22 cellular contexts compared by ENCODE assay signal in genomic region chr13:36814465-36814864, GRCh38. TPM values are rescaled to one million over a fixed set of nuclear protein-coding genes. Genes with fewer than 3 reads are reported as not detected.
A peak's percentile ranks its signal among the peaks of the same experiment; 100 is the strongest.
DNase-seq lines count a peak whose midpoint lies in the region; ATAC-seq, FAIRE-seq and TF ChIP-seq lines count a peak whose summit lies in the region.
"Had no signal": no experiment of that assay in that cellular context is flagged by ENCODE, and none has a peak within 500 bp of the region (broad histone marks: within the 10 kb centered on the region; RNA-seq: fewer than 3 reads in every experiment).

No MANE protein-coding gene starts in this region.

- H3K36me3 ChIP-seq in endodermal cell (ENCODE audit: control insufficient read depth, insufficient read depth, low read length): no peaks in the 10 kb centered on the region
- H3K36me3 ChIP-seq: pancreas, uterus had no signal

- DNase-seq in NCI-H2227 (lab: John Stamatoyannopoulos, UW; ENCODE audit: unreplicated experiment) (peak; percentile 4), NCI-H2227 treated with DMSO at 0.1 percent for 48 hours (lab: John Stamatoyannopoulos, UW) (no peak), RPMI7951 (ENCODE audit: low read depth) (peak; percentile 38), endodermal cell (no peak), renal cortical epithelial cell (ENCODE audit: low read depth) (peak; percentile 54), frontal cortex (ENCODE audit: low spot score in 2 of 2) (no peak), NCI-H146 treated with DMSO at 0.1 percent for 48 hours (lab: John Stamatoyannopoulos, UW; ENCODE audit: unreplicated experiment) (no peak)
- DNase-seq: activated CD4-positive, CD25-positive, alpha-beta regulatory T cell; GF-D8; GOT3; left ventricle myocardium superior; NCI-H1436 treated with DMSO at 0.1 percent for 48 hours; NK-92 treated with Interleukin-12 subunit alpha and Interleukin-12 subunit beta, amount 100 ng/mL, for 24 hours; pancreas; stimulated activated CD4-positive, alpha-beta T cell treated with anti-CD3 and anti-CD28 coated beads, Interleukin-2, amount 100 ng/mL, for 48 hours; uterus had no signal

- peaks cover 35% of the 10 kb centered on the region for H3K4me1 Mint-ChIP-seq in endodermal cell

- H3K36me3 Mint-ChIP-seq in endodermal cell (ENCODE audit: low read depth): no peaks in the 10 kb centered on the region

- H3K9me3 Mint-ChIP-seq in endodermal cell: no peaks in the 10 kb centered on the region

- peaks cover 7% of the 10 kb centered on the region for H3K9me3 ChIP-seq in endodermal cell (ENCODE audit: control insufficient read depth, low read length)
- H3K9me3 ChIP-seq: pancreas, uterus had no signal

- H3K9ac ChIP-seq in endodermal cell (ENCODE audit: extremely low read depth, low read length, poor library complexity, severe bottlenecking): no peak overlapping the region
- H3K9ac ChIP-seq: KMS-11 had no signal

- WGBS in endodermal cell (ENCODE audit: insufficient coverage in 1 of 2, insufficient read length in 1 of 2), 2 experiments: 94 to 100% methylated on average over 7 to 9 of the region's 9 CpGs

- no peak for ATAC-seq in GM21528 (IDR thresholded peaks at IDR 0.05; ENCODE audit: low FRiP score, unreplicated experiment)
- ATAC-seq: foreskin keratinocyte, left ventricle myocardium superior, pancreas had no signal

- TF ChIP-seq CTCF in endodermal cell (conservative IDR thresholded peaks at IDR 0.05): no peak

- FAIRE-seq in frontal cortex (lab: Jason Lieb, UNC): no peak
- FAIRE-seq: A204.1, endometrium, pancreas had no signal

- H3K4me3 Mint-ChIP-seq in endodermal cell: no peak overlapping the region
- H3K4me3 Mint-ChIP-seq: CD4-positive, alpha-beta memory T cell had no signal

- H3K27ac ChIP-seq in endodermal cell (ENCODE audit: low read depth, low read length): no peak overlapping the region
- H3K27ac ChIP-seq: foreskin keratinocyte, KMS-11, pancreas, uterus had no signal

- H3K27me3 ChIP-seq in endodermal cell (ENCODE audit: control insufficient read depth, insufficient read depth, low read length, poor library complexity, severe bottlenecking): no peaks in the 10 kb centered on the region
- H3K27me3 ChIP-seq: pancreas, uterus had no signal

- no peak overlapping the region for H3K27ac Mint-ChIP-seq in endodermal cell
- H3K27ac Mint-ChIP-seq: CD4-positive, alpha-beta memory T cell had no signal

- H3K4me3 ChIP-seq in endodermal cell (ENCODE audit: low read length): peak overlapping the region; percentile 42
- H3K4me3 ChIP-seq: pancreas, uterus had no signal

- peaks cover 14% of the 10 kb centered on the region for H3K4me1 ChIP-seq in endodermal cell (ENCODE audit: control insufficient read depth, insufficient read depth, low read length)
- H3K4me1 ChIP-seq: foreskin keratinocyte, pancreas, uterus had no signal

- H3K27me3 Mint-ChIP-seq in endodermal cell (ENCODE audit: insufficient read depth): no peaks in the 10 kb centered on the region

RNA-seq across cellular contexts. Expression of gene RFXAP, which starts 4.6 kb away (rescaled TPM):
- total RNA-seq in RPMI7951 (2014; rRNA removed; shearing (Covaris generic)): 0.96 and 1.3 TPM in 2 replicates
- total RNA-seq in endodermal cell: 1 to 10 TPM; 8.9 to 9.7 TPM
- polyA plus RNA-seq in endodermal cell (2013, experiment 1 of 2): 11.9 TPM
- 11.1 TPM for polyA plus RNA-seq in endodermal cell (2013, experiment 2 of 2)
- total RNA-seq in renal cortical epithelial cell: 2.3 TPM in 1 of 2 replicates, not detected in the other
- total RNA-seq in frontal cortex: 5.3 TPM

Comparison
In these comparisons a context has a peak if more than half of its experiments do, and no peak if none do; other contexts are left out.
1. DNase-seq: peak in NCI-H2227 (single experiment), RPMI7951 (single experiment) and renal cortical epithelial cell (single experiment); none in NCI-H2227 treated with DMSO at 0.1 percent for 48 hours (single experiment), endodermal cell (single experiment), frontal cortex (0 of 2) and NCI-H146 treated with DMSO at 0.1 percent for 48 hours (single experiment).